Comparison of ENCODE assay signal across 8 cellular contexts in the genomic region with DNA sequence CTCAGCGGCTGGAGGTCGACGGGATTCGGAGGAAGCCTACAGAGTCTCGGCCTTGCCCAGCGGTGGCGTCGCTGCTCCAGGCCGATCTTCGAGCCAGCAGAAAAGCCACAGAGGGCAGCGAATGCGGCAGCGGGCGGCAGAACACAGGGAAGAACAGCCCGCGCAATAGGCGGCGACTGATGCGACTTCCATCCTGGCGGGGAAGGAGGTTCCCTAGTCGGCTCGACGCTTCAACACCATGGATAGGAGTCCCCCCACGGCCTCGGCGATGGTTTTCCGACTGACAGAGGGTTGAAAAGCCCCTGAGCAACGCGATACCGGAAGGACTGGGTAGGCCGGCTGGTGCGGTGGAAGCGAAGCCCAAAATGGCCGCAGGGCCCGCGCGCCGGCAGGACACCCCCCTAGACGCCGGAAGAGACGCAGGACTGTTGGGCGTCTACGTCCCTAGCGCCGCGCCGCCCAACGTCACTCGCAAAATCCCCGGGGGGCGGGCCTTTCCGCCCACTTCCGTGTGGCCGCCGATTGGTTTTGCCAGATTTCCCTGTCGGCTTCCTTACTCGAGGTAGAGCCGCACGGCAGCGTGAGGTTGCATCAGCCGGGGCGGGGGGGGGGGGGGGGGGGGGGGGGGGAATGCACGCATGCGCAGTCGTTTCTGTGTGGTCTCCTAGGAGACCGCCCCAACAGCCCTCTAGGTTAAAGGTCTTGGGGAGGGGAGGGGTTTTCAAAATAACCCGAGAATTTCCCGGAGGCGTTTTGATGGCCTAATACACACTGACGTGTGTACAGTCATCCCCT. TPM values are rescaled to one million over a fixed set of nuclear protein-coding genes. Genes with fewer than 3 reads are reported as not detected.
A peak's percentile ranks its signal among the peaks of the same experiment; 100 is the strongest.
DNase-seq lines count a peak whose midpoint lies in the region; ATAC-seq, FAIRE-seq and TF ChIP-seq lines count a peak whose summit lies in the region.

A gene (minus strand): TSS at position 367 of the 795 bp plus-strand sequence. CDS start 406 bp downstream, outside the sequence.

- H3K27ac ChIP-seq in ACC112 (ENCODE audit: low read depth, low read length) (peak within 1 kb of the TSS; percentile 98), WERI-Rb-1 (peak within 1 kb of the TSS; percentile 95), mammary epithelial cell (ENCODE audit: insufficient read depth, low read depth, low read length) (peak within 1 kb of the TSS; percentile 99), iPS-20b (ENCODE audit: low read length) (peak within 1 kb of the TSS; percentile 91), small intestine (ENCODE audit: low read depth in 1 of 2, low read length in 1 of 2) (peak within 1 kb of the TSS; percentile 96 to 99)

- in situ Hi-C loops in mammary epithelial cell (cut with MboI; ENCODE audit: low sequenced_read_pairs in 2 of 2): no loop called here

- H3K9me3 ChIP-seq in WERI-Rb-1 (ENCODE audit: severe bottlenecking) (peaks cover 4% of the 10 kb centered on the region), mammary epithelial cell (replicated peaks; ENCODE audit: insufficient read depth, low read length) (no peaks in the 10 kb centered on the region), iPS-20b (ENCODE audit: insufficient read depth, low read depth, low read length) (no peaks in the 10 kb centered on the region), small intestine (ENCODE audit: control insufficient read depth, low read depth) (no peaks in the 10 kb centered on the region)

- H3K4me2 ChIP-seq in mammary epithelial cell (ENCODE audit: insufficient read depth, low read depth, low read length): peak within 1 kb of the TSS; percentile 94

- intact Hi-C loops in mammary epithelial cell (cut with micrococcal nuclease): loop anchor here (1.0 kb wide), 1 partner anchor 83 kb away; a partner anchor contains a TSS

- H2AFZ ChIP-seq in ACC112 (ENCODE audit: low read length, unreplicated experiment) (no peak within 1 kb of the TSS), mammary epithelial cell (ENCODE audit: low read depth, low read length) (peak within 1 kb of the TSS; percentile 71)

- H3K4me1 ChIP-seq in ACC112 (ENCODE audit: control insufficient read depth, insufficient read depth, low read length, unreplicated experiment): peaks cover 3% of the 10 kb centered on the region
- H3K4me1 ChIP-seq in mammary epithelial cell (ENCODE audit: insufficient read depth, low read length): peaks cover 13% of the 10 kb centered on the region
- H3K4me1 ChIP-seq in iPS-20b (ENCODE audit: insufficient read depth, low read length): peaks cover 2% of the 10 kb centered on the region; the same call in 1 of the 2 replicates
- no peaks in the 10 kb centered on the region for H3K4me1 ChIP-seq in small intestine (ENCODE audit: control insufficient read depth in 2 of 2, insufficient read depth in 1 of 2, low read depth in 1 of 2, low read length in 1 of 2)

- peaks cover 31% of the 10 kb centered on the region for H3K36me3 ChIP-seq in ACC112 (ENCODE audit: insufficient read depth, low read length)
- H3K36me3 ChIP-seq in WERI-Rb-1: peaks cover 47% of the 10 kb centered on the region
- H3K36me3 ChIP-seq in mammary epithelial cell (ENCODE audit: insufficient read depth, low read length): no peaks in the 10 kb centered on the region
- peaks cover 13% of the 10 kb centered on the region; the same call in 1 of the 2 replicates for H3K36me3 ChIP-seq in iPS-20b (ENCODE audit: insufficient read depth, low read depth, low read length)
- H3K36me3 ChIP-seq in small intestine (ENCODE audit: control insufficient read depth in 2 of 2, insufficient read depth in 2 of 2, low read length in 2 of 2): no peaks in the 10 kb centered on the region

- TF ChIP-seq CTCF in WERI-Rb-1 (IDR thresholded peaks at IDR 0.05; ENCODE audit: low read depth, low read length) (0 out of 2 replicates have a peak, but pooled peaks have one; percentile 23), mammary epithelial cell (conservative IDR thresholded peaks at IDR 0.05 in 1 of 2, IDR thresholded peaks at IDR 0.05 in 1 of 2; ENCODE audit: extremely low read depth in 1 of 2, insufficient read depth in 1 of 2, low read depth in 1 of 2, low read length in 2 of 2) (no peak)

- H3K4me3 ChIP-seq in ACC112 (ENCODE audit: low read depth, low read length): peak within 1 kb of the TSS; percentile 99
- H3K4me3 ChIP-seq in WERI-Rb-1 (ENCODE audit: low read depth, low read length): peak within 1 kb of the TSS; percentile 78
- peak within 1 kb of the TSS; percentile 64 to 99 (median 85) for H3K4me3 ChIP-seq in mammary epithelial cell (replicated peaks in 1 of 3; ENCODE audit: insufficient read depth in 1 of 3, low read depth in 2 of 3, low read length in 3 of 3)
- peak within 1 kb of the TSS; percentile 92 for H3K4me3 ChIP-seq in iPS-20b (ENCODE audit: low read length)
- H3K4me3 ChIP-seq in small intestine (ENCODE audit: low read depth in 1 of 2, low read length in 2 of 2): peak within 1 kb of the TSS; percentile 80 to 83

- H3K79me2 ChIP-seq in ACC112 (ENCODE audit: control insufficient read depth, insufficient read depth, low read length, unreplicated experiment) (peaks cover 50% of the 10 kb centered on the region), mammary epithelial cell (ENCODE audit: insufficient read depth, low read length) (peaks cover 50% of the 10 kb centered on the region)

- H3K9ac ChIP-seq in mammary epithelial cell (ENCODE audit: insufficient read depth, low read length): peak within 1 kb of the TSS; percentile 99
- H3K9ac ChIP-seq in iPS-20b (ENCODE audit: low read depth, low read length): peak within 1 kb of the TSS; percentile 96

- peak; percentile 82 for ATAC-seq in GM18870 (IDR thresholded peaks at IDR 0.05; ENCODE audit: unreplicated experiment)
- ATAC-seq in HG03135 (IDR thresholded peaks at IDR 0.05; ENCODE audit: unreplicated experiment): peak; percentile 87

- dilution Hi-C loops in mammary epithelial cell (cut with HindIII; ENCODE audit: low sequenced_read_pairs): no loop called here

- DNase-seq in NCI-H2227 (lab: John Stamatoyannopoulos, UW; ENCODE audit: unreplicated experiment): peak; percentile 99
- DNase-seq in WERI-Rb-1: peak; percentile 100
- DNase-seq in mammary epithelial cell: peak; percentile 99
- DNase-seq in small intestine: peak; percentile 98

- FAIRE-seq in small intestine (lab: Jason Lieb, UNC): no peak

- no peaks in the 10 kb centered on the region for H3K27me3 ChIP-seq in ACC112 (ENCODE audit: insufficient read depth, low read length)
- no peaks in the 10 kb centered on the region for H3K27me3 ChIP-seq in WERI-Rb-1 (ENCODE audit: insufficient read depth, low read depth, severe bottlenecking)
- no peaks in the 10 kb centered on the region for H3K27me3 ChIP-seq in mammary epithelial cell (ENCODE audit: insufficient read depth, low read length)
- no peaks in the 10 kb centered on the region for H3K27me3 ChIP-seq in iPS-20b (ENCODE audit: insufficient read depth, low read length)
- H3K27me3 ChIP-seq in small intestine (ENCODE audit: control insufficient read depth in 2 of 2, insufficient read depth in 2 of 2, low read length in 2 of 2): no peaks in the 10 kb centered on the region

- H4K20me1 ChIP-seq in mammary epithelial cell (ENCODE audit: insufficient read depth, low read length): peaks cover 25% of the 10 kb centered on the region

- CTCF ChIA-PET in mammary epithelial cell (lab: Charles Lee; ENCODE audit: low non-redundant PET): no interaction called here

- 0% methylated on average over 26 of the region's 70 CpGs for WGBS in mammary epithelial cell (ENCODE audit: low coverage, missing lambda C conversion rate)
- 0 to 1% (median 0%) methylated on average over 67 to 69 of the region's 70 CpGs for WGBS in small intestine, 3 donors

- TSS peak; percentile 47 for BruUV-seq in mammary epithelial cell (replicated peaks; lab: Mats Ljungman, UMichigan)

RNA-seq across cellular contexts. Expression of the gene that starts here (rescaled TPM):
- 10 to 100 TPM; 33.4 to 37.5 TPM for total RNA-seq in mammary epithelial cell
- polyA plus RNA-seq in mammary epithelial cell: 20.1 TPM
- 41.7 TPM for polyA minus RNA-seq in mammary epithelial cell
- 10 to 100 TPM in 1 of 3 donors, 1 to 10 TPM in 2; 9.4 to 25.6 (median 9.7) TPM for polyA plus RNA-seq in small intestine

Comparison
In these comparisons a context has a peak if more than half of its experiments do, and no peak if none do; other contexts are left out.
1. Peak in every context shown above with its lines: DNase-seq, ATAC-seq, H3K4me3 ChIP-seq and H3K27ac ChIP-seq.